Comparison of ENCODE assay signal across 11 cellular contexts in genomic region chr4:188372856-188373255, GRCh38.
DNase-seq lines count a peak whose midpoint lies in the region; ATAC-seq and TF ChIP-seq lines count a peak whose summit lies in the region.
"Had no signal": no experiment of that assay in that cellular context is flagged by ENCODE, and none has a peak within 500 bp of the region (broad histone marks: within the 10 kb centered on the region; RNA-seq: fewer than 3 reads in every experiment).

No MANE protein-coding gene starts in this region.

- H3K4me1 ChIP-seq in mesendoderm (ENCODE audit: control insufficient read depth, low read depth, low read length): no peaks in the 10 kb centered on the region
- H3K4me1 ChIP-seq: sigmoid colon had no signal

- no peak overlapping the region for H3K9ac ChIP-seq in mesendoderm (ENCODE audit: low read length)

- DNase-seq in COR-L47 (lab: John Stamatoyannopoulos, UW) (peak; percentile 25), NCI-H526 (lab: John Stamatoyannopoulos, UW) (peak; percentile 69 to 82), cardiac fibroblast (ENCODE audit: low read depth in 2 of 2) (peak; percentile 32 to 79), mesendoderm (peak; percentile 92), mesenteric fat pad (ENCODE audit: low spot score) (no peak), T1000 (lab: John Stamatoyannopoulos, UW) (no peak), SW 1271 (lab: John Stamatoyannopoulos, UW) (no peak)
- DNase-seq: KG1, midbrain, sigmoid colon had no signal

- no CpG with 5 or more reads among the region's 3 CpGs for WGBS in mesendoderm (ENCODE audit: extremely low coverage, insufficient coverage, low lambda C conversion rate)

- H3K18ac ChIP-seq in mesendoderm (ENCODE audit: low read length): no peak overlapping the region

- no peaks in the 10 kb centered on the region for H3K36me3 ChIP-seq in mesendoderm (ENCODE audit: control insufficient read depth, insufficient read depth, low read length)
- H3K36me3 ChIP-seq: sigmoid colon had no signal

- H2AK5ac ChIP-seq in mesendoderm (ENCODE audit: low read length): no peak overlapping the region

- no peaks in the 10 kb centered on the region for H3K27me3 ChIP-seq in mesendoderm (ENCODE audit: insufficient read depth, low read length, poor library complexity)
- H3K27me3 ChIP-seq: sigmoid colon had no signal

- no peak overlapping the region for H2BK15ac ChIP-seq in mesendoderm (replicated peaks; ENCODE audit: low read depth)

- no peaks in the 10 kb centered on the region for H3K79me2 ChIP-seq in mesendoderm (ENCODE audit: control insufficient read depth, insufficient read depth, low read length)

- no peak overlapping the region for H4K8ac ChIP-seq in mesendoderm (ENCODE audit: low read depth, low read length)

- H3K4ac ChIP-seq in mesendoderm (ENCODE audit: low read depth, low read length): no peak overlapping the region

- no peak overlapping the region for H3K23ac ChIP-seq in mesendoderm (ENCODE audit: low read length)

- no peaks in the 10 kb centered on the region for H3K79me1 ChIP-seq in mesendoderm (ENCODE audit: low read length)

- no peak overlapping the region for H2BK120ac ChIP-seq in mesendoderm (ENCODE audit: low read depth, low read length)

- no peak overlapping the region for H3K27ac ChIP-seq in mesendoderm (ENCODE audit: low read depth, low read length)
- H3K27ac ChIP-seq: sigmoid colon had no signal

- no peak overlapping the region for H3K56ac ChIP-seq in mesendoderm (ENCODE audit: low read length)

- H3K4me3 ChIP-seq in cardiac fibroblast (replicated peaks in 1 of 2; ENCODE audit: low read depth in 2 of 2, low read length in 2 of 2) (no peak overlapping the region), mesendoderm (ENCODE audit: low read length) (no peak overlapping the region)
- H3K4me3 ChIP-seq: sigmoid colon had no signal

- no peak for ATAC-seq in GM18498 (IDR thresholded peaks at IDR 0.05; ENCODE audit: unreplicated experiment)

- H4K5ac ChIP-seq in mesendoderm (ENCODE audit: low read length): no peak overlapping the region

- TF ChIP-seq CTCF in cardiac fibroblast (IDR thresholded peaks at IDR 0.05; ENCODE audit: low read depth, low read length): peak; percentile 23

- H3K4me2 ChIP-seq in mesendoderm (ENCODE audit: low read length): no peak overlapping the region

- no peak overlapping the region for H2BK5ac ChIP-seq in mesendoderm (ENCODE audit: low read length)

Comparison
In these comparisons a context has a peak if more than half of its experiments do, and no peak if none do; other contexts are left out.
1. DNase-seq: peak in COR-L47 (single experiment), NCI-H526 (2 of 2), cardiac fibroblast (2 of 2) and mesendoderm (single experiment); none in mesenteric fat pad (single experiment), T1000 (single experiment) and SW 1271 (0 of 2).